8 cellular contexts compared by ENCODE assay signal in the genomic region with DNA sequence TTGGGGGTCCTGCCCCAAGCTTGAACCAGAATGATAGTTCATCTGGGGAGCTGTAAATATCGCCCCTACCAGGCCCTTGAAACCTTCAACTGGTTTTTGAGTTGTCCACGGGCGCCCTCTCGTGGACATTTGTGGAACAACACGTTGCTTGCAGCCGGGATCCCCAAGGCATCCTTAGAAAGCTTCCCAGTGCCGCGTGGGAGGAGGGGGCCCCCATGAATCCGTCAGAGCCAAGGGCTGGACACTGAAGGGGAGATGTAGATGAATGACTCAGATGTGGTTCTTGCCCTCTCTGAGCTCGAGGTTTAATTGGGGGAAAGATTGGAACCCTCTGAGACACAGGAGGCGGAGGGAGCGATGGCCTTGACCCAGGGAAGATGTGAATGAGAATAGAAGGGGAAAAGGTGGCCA. TPM values are rescaled to one million over a fixed set of nuclear protein-coding genes. Genes with fewer than 3 reads are reported as not detected.
A peak's percentile ranks its signal among the peaks of the same experiment; 100 is the strongest.
DNase-seq lines count a peak whose midpoint lies in the region; ATAC-seq and TF ChIP-seq lines count a peak whose summit lies in the region.

No MANE protein-coding gene starts in this region.

- peak; percentile 17 to 31 for DNase-seq in AML-193 (lab: John Stamatoyannopoulos, UW)
- peak; percentile 86 for DNase-seq in GM23338 (ENCODE audit: low spot score)
- peak; percentile 55 for DNase-seq in NT2/D1 (ENCODE audit: low read depth, low spot score)
- peak; percentile 51 for DNase-seq in activated T-cell treated with anti-CD3 and anti-CD28 coated beads for 24 hours (ENCODE audit: low read depth)
- no peak for DNase-seq in esophagus muscularis mucosa (ENCODE audit: extremely low spot score)
- peak; percentile 62 for DNase-seq in natural killer cell
- peak; percentile 42 for DNase-seq in stimulated activated naive B cell treated with anti-CD40 and anti-IgM and Interleukin-4, amounts not matched to agents 10 μg/mL and 1 μg/mL and 100 μg/mL, for 72 hours

- H3K4me1 ChIP-seq in GM23338 (ENCODE audit: insufficient read depth) = peaks cover 7% of the 10 kb centered on the region
- peaks cover 12% of the 10 kb centered on the region for H3K4me1 ChIP-seq in NT2/D1 (ENCODE audit: insufficient read depth, insufficient read length)
- no peaks in the 10 kb centered on the region for H3K4me1 ChIP-seq in esophagus muscularis mucosa

- H3K9ac ChIP-seq in NT2/D1 (ENCODE audit: insufficient read length, low read depth) = no peak overlapping the region

- no peak overlapping the region for H2AFZ ChIP-seq in GM23338

- 16% methylated on average over 12 of the region's 12 CpGs for WGBS in esophagus muscularis mucosa

- H3K9me2 ChIP-seq in GM23338 (ENCODE audit: insufficient read depth) = no peaks in the 10 kb centered on the region

- no peak for TF ChIP-seq POLR2A in esophagus muscularis mucosa (IDR thresholded peaks at IDR 0.05; ENCODE audit: low read depth)

- H3K36me3 ChIP-seq in GM23338 (ENCODE audit: insufficient read depth) = peaks cover 30% of the 10 kb centered on the region
- peaks cover 76% of the 10 kb centered on the region for H3K36me3 ChIP-seq in NT2/D1 (ENCODE audit: insufficient read depth, insufficient read length, low read length)
- H3K36me3 ChIP-seq in esophagus muscularis mucosa = peaks cover 0 to 10% (median 4%) of the 10 kb centered on the region in 4 donors

- no peak overlapping the region for H3K4me2 ChIP-seq in GM23338

- no peak for TF ChIP-seq EP300 in esophagus muscularis mucosa (IDR thresholded peaks at IDR 0.05)

- H3K27ac ChIP-seq in GM23338 (ENCODE audit: low read depth) (no peak overlapping the region), esophagus muscularis mucosa (replicated peaks in 1 of 4) (no peak overlapping the region)

- TF ChIP-seq CTCF in GM23338 (conservative IDR thresholded peaks at IDR 0.05; ENCODE audit: low read depth in 2 of 2) = peak; percentile 90 to 97
- TF ChIP-seq CTCF in esophagus muscularis mucosa (IDR thresholded peaks at IDR 0.05) = peak; percentile 86 to 98 (median 92)
- TF ChIP-seq CTCF in natural killer cell (IDR thresholded peaks at IDR 0.05) = peak; percentile 97

- H3K27me3 Mint-ChIP-seq in GM23338 (ENCODE audit: insufficient read depth, low read depth, poor library complexity) = no peaks in the 10 kb centered on the region
- H3K27me3 Mint-ChIP-seq in natural killer cell (ENCODE audit: low read depth in 2 of 2) = peaks cover 20 to 32% of the 10 kb centered on the region in 2 donors
- H3K27me3 Mint-ChIP-seq in stimulated activated naive B cell treated with anti-CD40 and anti-IgM and Interleukin-4, amounts not matched to agents 10 μg/mL and 1 μg/mL and 100 μg/mL, for 72 hours = peaks cover 14 to 19% of the 10 kb centered on the region in 2 donors

- H3K79me2 ChIP-seq in GM23338 (replicated peaks; ENCODE audit: insufficient read depth) = no peaks in the 10 kb centered on the region

- H3K27me3 ChIP-seq in GM23338 (ENCODE audit: insufficient read depth) = no peaks in the 10 kb centered on the region
- H3K27me3 ChIP-seq in NT2/D1 (ENCODE audit: insufficient read depth, insufficient read length) = no peaks in the 10 kb centered on the region
- H3K27me3 ChIP-seq in esophagus muscularis mucosa = peaks cover 0 to 13% (median 0%) of the 10 kb centered on the region in 4 donors

- no peaks in the 10 kb centered on the region for H3F3A ChIP-seq in GM23338 (replicated peaks; ENCODE audit: low read depth)

- peaks cover 17% of the 10 kb centered on the region for H3K9me3 Mint-ChIP-seq in GM23338
- peaks cover 0 to 4% of the 10 kb centered on the region in 2 donors for H3K9me3 Mint-ChIP-seq in natural killer cell
- H3K9me3 Mint-ChIP-seq in stimulated activated naive B cell treated with anti-CD40 and anti-IgM and Interleukin-4, amounts not matched to agents 10 μg/mL and 1 μg/mL and 100 μg/mL, for 72 hours = peaks cover 0 to 9% of the 10 kb centered on the region in 2 donors

- H3K4me3 ChIP-seq in GM23338 (no peak overlapping the region), NT2/D1 (ENCODE audit: insufficient read length, low read depth) (no peak overlapping the region), esophagus muscularis mucosa (no peak overlapping the region)

- peak; percentile 61 for ATAC-seq in GM23338
- ATAC-seq in natural killer cell = peak; percentile 64 to 79 (median 66)
- ATAC-seq in stimulated activated naive B cell treated with anti-CD40 and anti-IgM and Interleukin-4, amounts not matched to agents 10 μg/mL and 1 μg/mL and 100 μg/mL, for 72 hours (replicated peaks) = peak; percentile 62
- no peak for ATAC-seq in HG02642 (IDR thresholded peaks at IDR 0.05; ENCODE audit: poor library complexity, unreplicated experiment)

- H3K36me3 Mint-ChIP-seq in GM23338 (ENCODE audit: low read depth) (peaks cover 36% of the 10 kb centered on the region), natural killer cell (peaks cover 16% of the 10 kb centered on the region)
- no peaks in the 10 kb centered on the region for H3K36me3 Mint-ChIP-seq in stimulated activated naive B cell treated with anti-CD40 and anti-IgM and Interleukin-4, amounts not matched to agents 10 μg/mL and 1 μg/mL and 100 μg/mL, for 72 hours

- H3K4me1 Mint-ChIP-seq in GM23338 (peaks cover 17% of the 10 kb centered on the region), natural killer cell (peaks cover 0 to 5% of the 10 kb centered on the region in 2 donors)
- peaks cover 6% of the 10 kb centered on the region in 2 donors for H3K4me1 Mint-ChIP-seq in stimulated activated naive B cell treated with anti-CD40 and anti-IgM and Interleukin-4, amounts not matched to agents 10 μg/mL and 1 μg/mL and 100 μg/mL, for 72 hours

- intact Hi-C loops in esophagus muscularis mucosa (cut with DNase I) (loop anchor here (1.0 to 2.0 kb wide), 3 partner anchors 136 to 209 kb away; a partner anchor contains a TSS), natural killer cell (cut with micrococcal nuclease) (loop anchor here (1.0 to 5.0 kb wide), 3 partner anchors 136 to 209 kb away; a partner anchor contains a TSS)

- 0 out of 2 replicates have a peak overlapping the region, but pooled peaks have one; percentile 42 for H3K27ac Mint-ChIP-seq in GM23338
- no peak overlapping the region for H3K27ac Mint-ChIP-seq in natural killer cell
- peak overlapping the region; percentile 1 for H3K27ac Mint-ChIP-seq in stimulated activated naive B cell treated with anti-CD40 and anti-IgM and Interleukin-4, amounts not matched to agents 10 μg/mL and 1 μg/mL and 100 μg/mL, for 72 hours

- H3K9me3 ChIP-seq in NT2/D1 (ENCODE audit: insufficient read depth, low read length) = peaks cover 11% of the 10 kb centered on the region
- peaks cover 0 to 15% (median 2%) of the 10 kb centered on the region in 4 donors for H3K9me3 ChIP-seq in esophagus muscularis mucosa

- no peaks in the 10 kb centered on the region for H4K20me1 ChIP-seq in GM23338 (replicated peaks; ENCODE audit: insufficient read depth)

- H3K4me3 Mint-ChIP-seq in GM23338 (no peak overlapping the region), natural killer cell (no peak overlapping the region)
- H3K4me3 Mint-ChIP-seq in stimulated activated naive B cell treated with anti-CD40 and anti-IgM and Interleukin-4, amounts not matched to agents 10 μg/mL and 1 μg/mL and 100 μg/mL, for 72 hours = no peak overlapping the region

TF ChIP-seq in GM23338, 12 proteins besides CTCF, POLR2A, EP300 and RAD21:
- TF ChIP-seq, protein P1, sequence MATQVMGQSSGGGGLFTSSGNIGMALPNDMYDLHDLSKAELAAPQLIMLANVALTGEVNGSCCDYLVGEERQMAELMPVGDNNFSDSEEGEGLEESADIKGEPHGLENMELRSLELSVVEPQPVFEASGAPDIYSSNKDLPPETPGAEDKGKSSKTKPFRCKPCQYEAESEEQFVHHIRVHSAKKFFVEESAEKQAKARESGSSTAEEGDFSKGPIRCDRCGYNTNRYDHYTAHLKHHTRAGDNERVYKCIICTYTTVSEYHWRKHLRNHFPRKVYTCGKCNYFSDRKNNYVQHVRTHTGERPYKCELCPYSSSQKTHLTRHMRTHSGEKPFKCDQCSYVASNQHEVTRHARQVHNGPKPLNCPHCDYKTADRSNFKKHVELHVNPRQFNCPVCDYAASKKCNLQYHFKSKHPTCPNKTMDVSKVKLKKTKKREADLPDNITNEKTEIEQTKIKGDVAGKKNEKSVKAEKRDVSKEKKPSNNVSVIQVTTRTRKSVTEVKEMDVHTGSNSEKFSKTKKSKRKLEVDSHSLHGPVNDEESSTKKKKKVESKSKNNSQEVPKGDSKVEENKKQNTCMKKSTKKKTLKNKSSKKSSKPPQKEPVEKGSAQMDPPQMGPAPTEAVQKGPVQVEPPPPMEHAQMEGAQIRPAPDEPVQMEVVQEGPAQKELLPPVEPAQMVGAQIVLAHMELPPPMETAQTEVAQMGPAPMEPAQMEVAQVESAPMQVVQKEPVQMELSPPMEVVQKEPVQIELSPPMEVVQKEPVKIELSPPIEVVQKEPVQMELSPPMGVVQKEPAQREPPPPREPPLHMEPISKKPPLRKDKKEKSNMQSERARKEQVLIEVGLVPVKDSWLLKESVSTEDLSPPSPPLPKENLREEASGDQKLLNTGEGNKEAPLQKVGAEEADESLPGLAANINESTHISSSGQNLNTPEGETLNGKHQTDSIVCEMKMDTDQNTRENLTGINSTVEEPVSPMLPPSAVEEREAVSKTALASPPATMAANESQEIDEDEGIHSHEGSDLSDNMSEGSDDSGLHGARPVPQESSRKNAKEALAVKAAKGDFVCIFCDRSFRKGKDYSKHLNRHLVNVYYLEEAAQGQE (IDR thresholded peaks at IDR 0.05; ENCODE audit: unreplicated experiment) = no peak
- TF ChIP-seq CREB1 (CRISPR knock-in tag; IDR thresholded peaks at IDR 0.05; ENCODE audit: low read depth) = peak; percentile 19; the same call in 1 of the 2 replicates
TF ChIP-seq in GM23338: peak in this region for 1.

RNA-seq across cellular contexts. Expression of a gene that starts 31.8 kb away (rescaled TPM):
- not detected in 2 replicates for total RNA-seq in GM23338 (2014; rRNA removed; shearing (Covaris generic))
- not detected in 2 replicates for polyA plus RNA-seq in GM23338 (2016; fragmentation: Nextera tagmentation; extraction: Ambion mirVana)
- 1 to 10 TPM in 1 of 4 donors, not detected in 3; 1.3 TPM for total RNA-seq in esophagus muscularis mucosa
- under 1 TPM in 1 of 3 donors, not detected in 2; 1.00 TPM for total RNA-seq in natural killer cell

RNA-seq across cellular contexts. Expression of a gene that starts 38.6 kb away (rescaled TPM):
- total RNA-seq in GM23338 (2014; rRNA removed; shearing (Covaris generic)) = 0.76 TPM in 1 of 2 replicates, not detected in the other
- 0.76 and 0.90 TPM in 2 replicates for polyA plus RNA-seq in GM23338 (2016; fragmentation: Nextera tagmentation; extraction: Ambion mirVana)
- total RNA-seq in esophagus muscularis mucosa = not detected
- total RNA-seq in natural killer cell = not detected

Comparison
In these comparisons a context has a peak if more than half of its experiments do, and no peak if none do; other contexts are left out.
1. H3K27ac Mint-ChIP-seq: peak in GM23338 (single experiment) and stimulated activated naive B cell treated with anti-CD40 and anti-IgM and Interleukin-4, amounts not matched to agents 10 μg/mL and 1 μg/mL and 100 μg/mL, for 72 hours (single experiment); none in natural killer cell (0 of 2).
2. Peak in every context shown above with its lines, with median percentiles within 50 percentile points of each other: CTCF ChIP-seq.